Comparison of ENCODE assay signal across 2 cellular contexts in genomic region chr3:96843505-96844203, GRCh38.
TF ChIP-seq lines count a peak whose summit lies in the region.

No MANE protein-coding gene starts in this region.

TF ChIP-seq in GM23338, 12 proteins besides CTCF, POLR2A, EP300 and RAD21:
- no peak for TF ChIP-seq EZH2 (IDR thresholded peaks at IDR 0.05; ENCODE audit: low read depth, unreplicated experiment)
- no peak for TF ChIP-seq STAT1 (IDR thresholded peaks at IDR 0.05; ENCODE audit: unreplicated experiment)
- no peak for TF ChIP-seq JUNB (IDR thresholded peaks at IDR 0.05; ENCODE audit: unreplicated experiment)
- TF ChIP-seq NANOG (IDR thresholded peaks at IDR 0.05; ENCODE audit: borderline replicate concordance), result no peak
- TF ChIP-seq ZNF462 (CRISPR knock-in tag; IDR thresholded peaks at IDR 0.05), result no peak
- TF ChIP-seq CREB1 (CRISPR knock-in tag; IDR thresholded peaks at IDR 0.05; ENCODE audit: low read depth), result no peak
- TF ChIP-seq ETS1 (IDR thresholded peaks at IDR 0.05), result no peak
- TF ChIP-seq REST (IDR thresholded peaks at IDR 0.05; ENCODE audit: unreplicated experiment), result no peak
- no peak for TF ChIP-seq ZNF331 (CRISPR knock-in tag; IDR thresholded peaks at IDR 0.05; ENCODE audit: low read depth)
- no peak for TF ChIP-seq EZH2phosphoT487 (IDR thresholded peaks at IDR 0.05; ENCODE audit: unreplicated experiment)
- no peak for TF ChIP-seq POLR2AphosphoS5 (IDR thresholded peaks at IDR 0.05; ENCODE audit: low read depth)
- TF ChIP-seq ZNF114 (CRISPR knock-in tag; IDR thresholded peaks at IDR 0.05), result no peak
TF ChIP-seq in GM23338: peak in this region for 0.

TF ChIP-seq in K562, 482 proteins besides CTCF, POLR2A, EP300 and RAD21:
- TF ChIP-seq NFIC (IDR thresholded peaks at IDR 0.05), result peak; percentile 86
- peak; percentile 78 for TF ChIP-seq NFIX (CRISPR knock-in tag; IDR thresholded peaks at IDR 0.05; ENCODE audit: low read depth)
- no peak for TF ChIP-seq SMAD4 (CRISPR knock-in tag; conservative IDR thresholded peaks at IDR 0.05)
TF ChIP-seq in K562: peak in this region for 2.
